In the genomic region with DNA sequence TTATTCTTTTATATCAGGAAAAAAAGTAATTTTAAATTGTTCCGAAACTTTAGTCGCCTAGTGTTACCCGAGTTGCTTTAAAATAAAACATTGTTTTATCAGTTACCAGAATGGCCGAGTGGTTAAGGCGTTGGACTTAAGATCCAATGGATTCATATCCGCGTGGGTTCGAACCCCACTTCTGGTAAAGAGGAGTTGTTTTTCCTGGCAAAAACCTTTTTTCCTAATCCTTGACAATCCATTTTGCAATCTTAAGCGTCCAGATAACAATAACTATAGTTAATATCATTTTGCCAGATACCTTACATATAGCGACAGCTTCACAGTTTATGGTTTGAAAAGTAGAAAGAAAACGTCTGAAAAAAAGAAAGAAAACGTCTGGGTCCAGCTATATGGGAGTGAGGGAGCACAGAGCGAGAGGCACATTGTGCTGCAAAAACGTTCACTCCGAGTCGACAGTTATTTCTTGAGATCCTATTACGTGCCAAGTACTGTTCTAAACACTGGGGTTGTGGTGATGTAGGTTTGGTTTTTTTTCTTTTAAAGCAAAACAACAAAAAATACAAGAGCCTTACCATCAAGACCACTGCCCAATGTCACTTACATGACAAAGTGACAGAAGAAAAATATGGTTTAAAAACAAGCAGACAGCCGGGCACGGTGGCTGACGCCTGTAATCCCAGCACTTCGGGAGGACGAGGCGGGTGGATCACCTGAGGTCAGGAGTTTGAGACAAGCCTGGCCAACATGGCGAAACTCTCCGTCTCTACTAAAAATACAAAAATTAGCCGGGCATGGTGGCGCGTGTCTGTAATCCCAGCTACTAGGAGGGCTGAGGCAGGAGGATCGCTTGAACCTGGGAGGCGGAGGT, we compare ENCODE assay signal across 8 cellular contexts. TPM values are rescaled to one million over a fixed set of nuclear protein-coding genes. Genes with fewer than 3 reads are reported as not detected.
DNase-seq lines count a peak whose midpoint lies in the region; ATAC-seq and TF ChIP-seq lines count a peak whose summit lies in the region.

No MANE protein-coding gene starts in this region.

- peak; percentile 49 for DNase-seq in BE2C
- DNase-seq in HL-60 (ENCODE audit: low read depth in 1 of 2, low spot score in 1 of 2): no peak
- DNase-seq in SK-N-MC (ENCODE audit: low read depth, low spot score): no peak
- no peak for DNase-seq in effector memory CD4-positive, alpha-beta T cell
- no peak for DNase-seq in vagina (ENCODE audit: extremely low spot score in 2 of 2)
- DNase-seq in NCI-H2107 treated with DMSO at 0.1 percent for 48 hours (lab: John Stamatoyannopoulos, UW; ENCODE audit: unreplicated experiment): no peak

- no peaks in the 10 kb centered on the region for H3K36me3 ChIP-seq in BE2C
- H3K36me3 ChIP-seq in SK-N-MC (ENCODE audit: insufficient read depth, low read length): no peaks in the 10 kb centered on the region
- H3K36me3 ChIP-seq in effector memory CD4-positive, alpha-beta T cell (ENCODE audit: control insufficient read depth, insufficient read depth, low read length): no peaks in the 10 kb centered on the region
- no peaks in the 10 kb centered on the region for H3K36me3 ChIP-seq in vagina

- H3K9me3 ChIP-seq in BE2C: no peaks in the 10 kb centered on the region
- no peaks in the 10 kb centered on the region for H3K9me3 ChIP-seq in SK-N-MC (ENCODE audit: low read depth, low read length)
- H3K9me3 ChIP-seq in effector memory CD4-positive, alpha-beta T cell (ENCODE audit: control insufficient read depth, low read length): no peaks in the 10 kb centered on the region
- H3K9me3 ChIP-seq in mononuclear cell (ENCODE audit: low read depth, low read length): no peaks in the 10 kb centered on the region
- no peaks in the 10 kb centered on the region for H3K9me3 ChIP-seq in vagina

- TF ChIP-seq CTCF in BE2C (IDR thresholded peaks at IDR 0.05; ENCODE audit: low read depth, low read length) (no peak), HL-60 (IDR thresholded peaks at IDR 0.05; ENCODE audit: insufficient read depth, low read length) (no peak), vagina (IDR thresholded peaks at IDR 0.05) (no peak)

- intact Hi-C loops in vagina (cut with DNase I): no loop called here

- H3K4me1 ChIP-seq in BE2C (no peaks in the 10 kb centered on the region), mononuclear cell (ENCODE audit: insufficient read depth, low read length) (peaks cover 39% of the 10 kb centered on the region), vagina (no peaks in the 10 kb centered on the region)
- no peaks in the 10 kb centered on the region for H3K4me1 ChIP-seq in effector memory CD4-positive, alpha-beta T cell (ENCODE audit: control insufficient read depth, insufficient read depth, low read length, poor library complexity, severe bottlenecking)

- H3K27me3 ChIP-seq in BE2C (no peaks in the 10 kb centered on the region), HL-60 (ENCODE audit: insufficient read depth, poor library complexity, severe bottlenecking) (no peaks in the 10 kb centered on the region), mononuclear cell (ENCODE audit: insufficient read depth, low read length) (peaks cover 8% of the 10 kb centered on the region), vagina (no peaks in the 10 kb centered on the region)
- no peaks in the 10 kb centered on the region for H3K27me3 ChIP-seq in effector memory CD4-positive, alpha-beta T cell (replicated peaks; ENCODE audit: control insufficient read depth, insufficient read depth, low read length, poor library complexity, severe bottlenecking)

- H3K27ac ChIP-seq in HL-60 (replicated peaks): peak overlapping the region; percentile 83
- H3K27ac ChIP-seq in SK-N-MC: peak overlapping the region; percentile 97
- no peak overlapping the region for H3K27ac ChIP-seq in effector memory CD4-positive, alpha-beta T cell (ENCODE audit: insufficient read depth, low read length, poor library complexity, severe bottlenecking)
- peak overlapping the region; percentile 91 for H3K27ac ChIP-seq in vagina

- no peak for ATAC-seq in GM21529 (IDR thresholded peaks at IDR 0.05; ENCODE audit: unreplicated experiment)

- no peak for TF ChIP-seq POLR2A in vagina (IDR thresholded peaks at IDR 0.05)

- H3K9ac ChIP-seq in SK-N-MC (ENCODE audit: insufficient read length): peak overlapping the region; percentile 88

- H3K4me3 ChIP-seq in BE2C (ENCODE audit: low read depth, low read length) (peak overlapping the region; percentile 64), HL-60 (replicated peaks; ENCODE audit: insufficient read depth, low read length) (peak overlapping the region; percentile 61), SK-N-MC (peak overlapping the region; percentile 84), mononuclear cell (ENCODE audit: low read length) (peak overlapping the region; percentile 51), vagina (peak overlapping the region; percentile 52 to 60)
- peak overlapping the region; percentile 50 for H3K4me3 ChIP-seq in effector memory CD4-positive, alpha-beta T cell (ENCODE audit: insufficient read depth, low read depth, low read length, poor library complexity, severe bottlenecking)

RNA-seq across cellular contexts. Expression of a gene that starts 40.5 kb away (rescaled TPM):
- 0.08 TPM for polyA plus RNA-seq in BE2C (2012; ENCODE audit: insufficient read depth, insufficient read length, low read depth)
- total RNA-seq in mononuclear cell (under 0.01 TPM), vagina (not detected)

RNA-seq across cellular contexts. Expression of a gene that starts 48.5 kb away (rescaled TPM):
- polyA plus RNA-seq in BE2C (2012; ENCODE audit: insufficient read depth, insufficient read length, low read depth): not detected
- total RNA-seq in mononuclear cell (not detected), vagina (not detected)
